In the genomic region with DNA sequence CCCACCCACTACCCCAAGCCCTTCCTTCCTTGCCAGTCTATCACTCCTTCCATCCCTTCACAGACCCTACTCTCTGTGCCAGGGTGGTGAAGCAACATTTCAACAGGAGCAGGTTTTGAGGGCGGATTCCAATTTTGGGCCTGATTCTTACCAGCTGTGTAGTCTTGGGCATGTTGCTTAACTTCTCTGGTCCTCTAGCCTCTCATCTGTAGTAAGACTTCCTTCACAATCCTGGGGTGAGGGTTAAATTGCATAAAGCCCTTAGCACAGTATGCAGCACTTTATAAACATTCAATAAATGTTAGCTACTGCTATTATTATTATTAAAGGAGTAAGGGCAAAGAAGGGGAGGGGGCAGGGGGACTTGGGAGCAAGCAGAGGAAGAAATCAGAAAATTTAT, we compare ENCODE assay signal across 2 cellular contexts.
TF ChIP-seq lines count a peak whose summit lies in the region.

No MANE protein-coding gene starts in this region.

TF ChIP-seq in SK-N-SH, 30 proteins besides CTCF, POLR2A, EP300 and RAD21:
- TF ChIP-seq ELF1 (IDR thresholded peaks at IDR 0.05) (no peak), PBX3 (IDR thresholded peaks at IDR 0.05) (no peak), GATA2 (CRISPR knock-in tag; IDR thresholded peaks at IDR 0.05) (no peak), RCOR1 (IDR thresholded peaks at IDR 0.05; ENCODE audit: low read length) (no peak)

TF ChIP-seq in SK-N-SH treated with all-trans-retinoic acid at 6 μM for 48 hours, 23 proteins besides CTCF, POLR2A, EP300 and RAD21:
- no peak for TF ChIP-seq TOX (CRISPR knock-in tag; IDR thresholded peaks at IDR 0.05; ENCODE audit: borderline replicate concordance)
- no peak for TF ChIP-seq OSR1 (CRISPR knock-in tag; IDR thresholded peaks at IDR 0.05)
- no peak for TF ChIP-seq CSRNP3 (CRISPR knock-in tag; IDR thresholded peaks at IDR 0.05)
- no peak for TF ChIP-seq PATZ1 (CRISPR knock-in tag; IDR thresholded peaks at IDR 0.05; ENCODE audit: borderline replicate concordance)
- TF ChIP-seq ZFP3 (CRISPR knock-in tag; IDR thresholded peaks at IDR 0.05): no peak
- no peak for TF ChIP-seq ZNF565 (CRISPR knock-in tag; conservative IDR thresholded peaks at IDR 0.05; ENCODE audit: low read depth)
- no peak for TF ChIP-seq PPARA (CRISPR knock-in tag; IDR thresholded peaks at IDR 0.05; ENCODE audit: borderline replicate concordance)
- no peak for TF ChIP-seq SNAI2 (CRISPR knock-in tag; IDR thresholded peaks at IDR 0.05)
